25 cellular contexts compared by ENCODE assay signal in genomic region chr3:9686050-9686384, GRCh38. TPM values are rescaled to one million over a fixed set of nuclear protein-coding genes. Genes with fewer than 3 reads are reported as not detected.
DNase-seq lines count a peak whose midpoint lies in the region; ATAC-seq and TF ChIP-seq lines count a peak whose summit lies in the region.
"Had no signal": no experiment of that assay in that cellular context is flagged by ENCODE, and none has a peak within 500 bp of the region (broad histone marks: within the 10 kb centered on the region; RNA-seq: fewer than 3 reads in every experiment).

No MANE protein-coding gene starts in this region.

- TF ChIP-seq POLR2A in erythroblast (IDR thresholded peaks at IDR 0.05; ENCODE audit: low read length) (no peak), Peyer's patch (IDR thresholded peaks at IDR 0.05) (no peak)

- H3K27me3 ChIP-seq in Peyer's patch: no peaks in the 10 kb centered on the region
- no peaks in the 10 kb centered on the region for H3K27me3 ChIP-seq in left lung
- H3K27me3 ChIP-seq: BE2C, SJSA1 had no signal

- H3K36me3 ChIP-seq in Peyer's patch (peaks cover 0 to 100% (median 0%) of the 10 kb centered on the region in 3 donors), left lung (peaks cover 0 to 100% of the 10 kb centered on the region in 2 donors)
- H3K36me3 ChIP-seq: BE2C had no signal

- H3K9me3 ChIP-seq in Peyer's patch (no peaks in the 10 kb centered on the region), left lung (no peaks in the 10 kb centered on the region)
- H3K9me3 ChIP-seq: BE2C, SJSA1 had no signal

- peak overlapping the region; percentile 31 for H3K27ac Mint-ChIP-seq in activated T-cell treated with anti-CD3 and anti-CD28 coated beads, Interleukin-2, amount 50 U/mL, for 24 hours

- peaks cover 98% of the 10 kb centered on the region for H3K36me3 Mint-ChIP-seq in activated T-cell treated with anti-CD3 and anti-CD28 coated beads, Interleukin-2, amount 50 U/mL, for 24 hours (ENCODE audit: low read depth)
- peaks cover 72% of the 10 kb centered on the region for H3K36me3 Mint-ChIP-seq in activated T-cell treated with anti-CD3 and anti-CD28 coated beads, Interleukin-2, amount 50 U/mL, for 4 hours (ENCODE audit: insufficient read depth)

- H3K9me3 Mint-ChIP-seq in activated T-cell treated with anti-CD3 and anti-CD28 coated beads, Interleukin-2, amount 50 U/mL, for 24 hours: no peaks in the 10 kb centered on the region
- H3K9me3 Mint-ChIP-seq in activated T-cell treated with anti-CD3 and anti-CD28 coated beads, Interleukin-2, amount 50 U/mL, for 4 hours: no peaks in the 10 kb centered on the region
- H3K9me3 Mint-ChIP-seq: IgD-negative memory B cell had no signal

- intact Hi-C loops in left lung (cut with DNase I): no loop called here

- no peaks in the 10 kb centered on the region for H3K27me3 Mint-ChIP-seq in activated T-cell treated with anti-CD3 and anti-CD28 coated beads, Interleukin-2, amount 50 U/mL, for 24 hours
- H3K27me3 Mint-ChIP-seq in activated T-cell treated with anti-CD3 and anti-CD28 coated beads, Interleukin-2, amount 50 U/mL, for 4 hours (ENCODE audit: low read depth): no peaks in the 10 kb centered on the region
- H3K27me3 Mint-ChIP-seq: IgD-negative memory B cell had no signal

- H3K27ac ChIP-seq in angular gyrus (ENCODE audit: low read depth, low read length): peak overlapping the region; percentile 17
- H3K27ac ChIP-seq in Peyer's patch: no peak overlapping the region
- no peak overlapping the region for H3K27ac ChIP-seq in left lung
- H3K27ac ChIP-seq: PC-9, SJSA1 had no signal

- no peak overlapping the region for H3K4me3 ChIP-seq in Peyer's patch
- H3K4me3 ChIP-seq in left lung: no peak overlapping the region
- H3K4me3 ChIP-seq: PC-9, SJSA1 had no signal

- H3K4me3 Mint-ChIP-seq in activated T-cell treated with anti-CD3 and anti-CD28 coated beads, Interleukin-2, amount 50 U/mL, for 24 hours: no peak overlapping the region
- no peak overlapping the region for H3K4me3 Mint-ChIP-seq in activated T-cell treated with anti-CD3 and anti-CD28 coated beads, Interleukin-2, amount 50 U/mL, for 4 hours
- H3K4me3 Mint-ChIP-seq: IgD-negative memory B cell had no signal

- no peak for DNase-seq in activated T-cell treated with anti-CD3 and anti-CD28 coated beads, Interleukin-2, amount 50 U/mL, for 24 hours
- no peak for DNase-seq in activated T-cell treated with anti-CD3 and anti-CD28 coated beads, Interleukin-2, amount 50 U/mL, for 4 hours
- DNase-seq in erythroblast (lab: John Stamatoyannopoulos, UW) (peak; percentile 11 to 27), Peyer's patch (no peak), left lung (no peak)
- no peak for DNase-seq in stimulated activated CD4-positive, alpha-beta T cell treated with anti-CD3 and anti-CD28 coated beads, Interleukin-15, amount 100 ng/mL, for 24 hours
- DNase-seq: 8988T, ACHN, BE2C, H7, Karpas-422, NCI-H1092, NCI-H1417 treated with DMSO at 0.1 percent for 48 hours, NCI-H1694 treated with DMSO at 0.1 percent for 48 hours, NCI-H2081, NCI-H2227 treated with DMSO at 0.1 percent for 48 hours, NCI-H526 treated with DMSO at 0.1 percent for 48 hours, PC-9, Right ventricle myocardium superior, RPMI8226 had no signal

- H3K4me1 Mint-ChIP-seq in activated T-cell treated with anti-CD3 and anti-CD28 coated beads, Interleukin-2, amount 50 U/mL, for 24 hours (ENCODE audit: low read depth): no peaks in the 10 kb centered on the region
- no peaks in the 10 kb centered on the region for H3K4me1 Mint-ChIP-seq in activated T-cell treated with anti-CD3 and anti-CD28 coated beads, Interleukin-2, amount 50 U/mL, for 4 hours (ENCODE audit: low read depth)

- ATAC-seq in activated T-cell treated with anti-CD3 and anti-CD28 coated beads, Interleukin-2, amount 50 U/mL, for 4 hours: no peak
- ATAC-seq in HG02763 (IDR thresholded peaks at IDR 0.05; ENCODE audit: unreplicated experiment) (no peak), left lung (no peak)

- TF ChIP-seq CTCF in Peyer's patch (IDR thresholded peaks at IDR 0.05) (no peak), left lung (IDR thresholded peaks at IDR 0.05) (no peak)

- H3K4me1 ChIP-seq in Peyer's patch (peaks cover 0 to 5% (median 2%) of the 10 kb centered on the region in 4 donors), left lung (no peaks in the 10 kb centered on the region)
- H3K4me1 ChIP-seq: SJSA1 had no signal

RNA-seq across cellular contexts. Expression of gene CPNE9, which starts 17.6 kb away (rescaled TPM):
- total RNA-seq in activated T-cell treated with anti-CD3 and anti-CD28 coated beads, Interleukin-2, amount 50 U/mL, for 4 hours: under 1 TPM in 1 of 3 donors, not detected in 2; 0.19 TPM
- total RNA-seq in Peyer's patch (not detected), left lung (under 1 TPM in 1 of 2 donors, not detected in 1; 0.21 TPM)
- total RNA-seq: NCI-H460, PC-9, Right ventricle myocardium superior, SJSA1 had no signal

RNA-seq across cellular contexts. Expression of gene MTMR14, which starts 36.7 kb away (rescaled TPM):
- total RNA-seq in activated T-cell treated with anti-CD3 and anti-CD28 coated beads, Interleukin-2, amount 50 U/mL, for 4 hours: 10 to 100 TPM; 42.5 to 47.6 (median 44.1) TPM
- 10 to 100 TPM; 37.1 to 41.7 (median 38.3) TPM for total RNA-seq in Peyer's patch
- 10 to 100 TPM; 35.0 to 49.6 TPM for total RNA-seq in left lung

RNA-seq across cellular contexts. Expression of gene BRPF1, which starts 45.5 kb away (rescaled TPM):
- 10 to 100 TPM; 56.9 to 59.9 (median 59.8) TPM for total RNA-seq in activated T-cell treated with anti-CD3 and anti-CD28 coated beads, Interleukin-2, amount 50 U/mL, for 4 hours
- 10 to 100 TPM; 16.8 to 43.7 (median 25.6) TPM for total RNA-seq in Peyer's patch
- 10 to 100 TPM; 15.2 to 22.3 TPM for total RNA-seq in left lung

Comparison
In these comparisons a context has a peak if more than half of its experiments do, and no peak if none do; other contexts are left out.
1. DNase-seq: peak in erythroblast (2 of 2); none in activated T-cell treated with anti-CD3 and anti-CD28 coated beads, Interleukin-2, amount 50 U/mL, for 24 hours (single experiment), activated T-cell treated with anti-CD3 and anti-CD28 coated beads, Interleukin-2, amount 50 U/mL, for 4 hours (single experiment), Peyer's patch (0 of 3), stimulated activated CD4-positive, alpha-beta T cell treated with anti-CD3 and anti-CD28 coated beads, Interleukin-15, amount 100 ng/mL, for 24 hours (single experiment) and left lung (0 of 2).